In genomic region chr1:148493933-148494332, GRCh38 we compare ENCODE assay signal across 17 cellular contexts. TPM values are rescaled to one million over a fixed set of nuclear protein-coding genes. Genes with fewer than 3 reads are reported as not detected.
"Had no signal": no experiment of that assay in that cellular context is flagged by ENCODE, and none has a peak within 500 bp of the region (broad histone marks: within the 10 kb centered on the region; RNA-seq: fewer than 3 reads in every experiment).

No MANE protein-coding gene starts in this region.

RNA-seq across cellular contexts. Expression of gene PPIAL4G, which starts 10.8 kb away (rescaled TPM):
- total RNA-seq: colonic mucosa, dermis blood vessel endothelial cell, dermis microvascular lymphatic vessel endothelial cell, endothelial cell of umbilical vein, epithelial cell of proximal tubule, esophagus mucosa, esophagus muscularis mucosa, esophagus squamous epithelium, fibroblast of lung, fibroblast of villous mesenchyme, foreskin keratinocyte, gastrocnemius medialis, gastroesophageal sphincter, glomerular endothelial cell, heart right ventricle had no signal
- polyA plus RNA-seq: endothelial cell of umbilical vein, fibroblast of lung, foreskin keratinocyte, heart left ventricle, heart right ventricle, hepatocyte had no signal
